8 cellular contexts compared by ENCODE assay signal in the genomic region with DNA sequence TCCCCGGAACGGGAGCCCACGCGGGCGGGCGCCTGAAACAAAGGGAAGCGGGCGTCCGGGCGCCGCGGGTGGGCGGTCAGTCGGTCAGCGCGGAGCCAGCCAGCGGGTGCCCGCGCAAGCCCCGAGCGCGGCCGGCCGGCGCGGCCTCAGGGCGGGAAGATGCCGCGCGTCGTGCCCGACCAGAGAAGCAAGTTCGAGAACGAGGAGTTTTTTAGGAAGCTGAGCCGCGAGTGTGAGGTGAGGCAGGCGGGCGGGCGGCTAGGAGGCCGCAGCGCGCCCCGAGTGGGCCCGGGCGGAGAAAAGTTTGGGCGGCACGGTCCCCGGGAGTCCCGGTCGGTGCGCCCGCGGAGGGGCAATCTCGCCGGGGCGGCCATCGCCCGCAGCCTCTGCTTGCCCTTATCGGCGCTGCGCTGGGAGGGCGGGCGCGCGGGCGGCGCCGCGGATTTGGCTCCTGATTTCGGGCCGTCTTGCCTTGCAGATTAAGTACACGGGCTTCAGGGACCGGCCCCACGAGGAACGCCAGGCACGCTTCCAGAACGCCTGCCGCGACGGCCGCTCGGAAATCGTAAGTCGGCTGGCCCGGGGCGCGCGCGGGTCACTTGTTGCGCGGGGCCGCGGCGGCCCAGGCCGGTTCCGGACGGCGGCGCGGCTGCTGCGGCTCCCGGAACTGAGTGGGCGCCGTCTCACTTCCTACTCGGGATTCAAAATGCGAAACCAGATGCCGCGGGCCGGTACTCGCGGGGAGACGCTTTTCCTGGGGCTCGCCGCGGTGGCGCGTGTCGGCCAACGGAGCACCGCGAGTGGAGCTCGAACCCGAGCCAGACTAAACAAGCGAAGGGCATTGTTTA. TPM values are rescaled to one million over a fixed set of nuclear protein-coding genes. Genes with fewer than 3 reads are reported as not detected.
DNase-seq lines count a peak whose midpoint lies in the region; ATAC-seq, FAIRE-seq and TF ChIP-seq lines count a peak whose summit lies in the region.

No MANE protein-coding gene starts in this region.

- intact Hi-C loops in HepG2 (cut with micrococcal nuclease; ENCODE audit: unreplicated experiment), result loop anchor here (1.0 to 10.0 kb wide), 2 partner anchors 11 to 1055 kb away; partner anchors contain the start of gene NFATC3

- no peaks in the 10 kb centered on the region for H3K27me3 ChIP-seq in KMS-11 (ENCODE audit: insufficient read depth, low read depth)
- H3K27me3 ChIP-seq in HepG2 (ENCODE audit: control insufficient read depth in 1 of 2, insufficient read depth in 2 of 2, low read length in 2 of 2), result no peaks in the 10 kb centered on the region; a peak in 1 of 5 replicates

- peaks cover 40% of the 10 kb centered on the region for H3K4me1 ChIP-seq in KMS-11 (ENCODE audit: low read depth, poor library complexity, severe bottlenecking)
- H3K4me1 ChIP-seq in HepG2 (ENCODE audit: insufficient read depth, low read length), result peaks cover 76% of the 10 kb centered on the region

- TF ChIP-seq EP300 in HepG2 (IDR thresholded peaks at IDR 0.05; ENCODE audit: low read depth in 2 of 2, low read length in 2 of 2), result no peak
- no peak for TF ChIP-seq EP300 in HepG2 (CRISPR knock-in tag; IDR thresholded peaks at IDR 0.05; ENCODE audit: borderline replicate concordance)

- in situ Hi-C loops in HepG2 (cut with HindIII; ENCODE audit: extremely low pct_ligation_motif_present, low pct_unique_long_range_greater_than_20kb), result no loop called here

- TF ChIP-seq POLR2A in HepG2 (IDR thresholded peaks at IDR 0.05; ENCODE audit: insufficient read depth in 1 of 2, low read depth in 2 of 2, low read length in 2 of 2), result no peak

- WGBS in HepG2 (ENCODE audit: low lambda C conversion rate), result under 1% methylated on average over 49 of the region's 124 CpGs

- H3K4me2 ChIP-seq in KMS-11, result peak overlapping the region; percentile 65
- peak overlapping the region; percentile 83 for H3K4me2 ChIP-seq in HepG2 (ENCODE audit: low read depth, low read length)

- TF ChIP-seq RAD21 in HepG2 (CRISPR knock-in tag; IDR thresholded peaks at IDR 0.05), result peak; percentile 10; the same call in 1 of the 2 replicates

- peak overlapping the region; percentile 72 for H2AFZ ChIP-seq in KMS-11 (ENCODE audit: low read depth)
- no peak overlapping the region for H2AFZ ChIP-seq in HepG2 (ENCODE audit: low read length)

- FAIRE-seq in HepG2 (lab: Jason Lieb, UNC), result no peak

- peak; percentile 43 for ATAC-seq in GM21528 (IDR thresholded peaks at IDR 0.05; ENCODE audit: low FRiP score, unreplicated experiment)
- peak; percentile 29 for ATAC-seq in HepG2

- 0 out of 2 replicates have a peak, but pooled peaks cover 11% of the 10 kb centered on the region for H3K36me3 ChIP-seq in KMS-11 (ENCODE audit: insufficient read depth)
- peaks cover 0 to 2% of the 10 kb centered on the region in 2 experiments; a peak in 1 of 5 replicates for H3K36me3 ChIP-seq in HepG2 (replicated peaks in 1 of 2; ENCODE audit: control insufficient read depth in 1 of 2, insufficient read depth in 2 of 2, low read length in 2 of 2)

- peaks cover 52% of the 10 kb centered on the region for H3K79me2 ChIP-seq in KMS-11 (ENCODE audit: insufficient read depth, low read depth)
- H3K79me2 ChIP-seq in HepG2 (ENCODE audit: insufficient read depth, low read length), result peaks cover 58% of the 10 kb centered on the region

- H3K9me3 ChIP-seq in HepG2 (ENCODE audit: low read length), result no peaks in the 10 kb centered on the region

- POLR2A ChIA-PET in HepG2 (lab: Yijun Ruan, JAX), result interaction anchor here (1.0 to 1.9 kb wide), 14 partner anchors 11 to 155 kb away, joined by 3 to 12 read pairs (median 4); partner anchors contain the start of genes B3GNT9, CES4A, NOL3 and PDP2

- H3K4me3 ChIP-seq in KMS-11 (IDR thresholded peaks at IDR 0.05; ENCODE audit: insufficient read depth, low read depth, low read length) (peak overlapping the region; percentile 4), HepG2 (replicated peaks in 1 of 3; ENCODE audit: insufficient read depth in 1 of 3, low read depth in 2 of 3, low read length in 3 of 3) (peak overlapping the region; percentile 87 to 96 (median 96))

- peak overlapping the region; percentile 88 for H3K9ac ChIP-seq in KMS-11
- H3K9ac ChIP-seq in HepG2 (ENCODE audit: insufficient read depth, low read depth, low read length), result peak overlapping the region; percentile 94

- BruUV-seq in HepG2 (replicated peaks; lab: Mats Ljungman, UMichigan), result no TSS peak

- H4K20me1 ChIP-seq in KMS-11 (ENCODE audit: insufficient read depth), result 0 out of 2 replicates have a peak, but pooled peaks cover 8% of the 10 kb centered on the region
- no peaks in the 10 kb centered on the region; the same call in 1 of the 2 replicates for H4K20me1 ChIP-seq in HepG2 (ENCODE audit: insufficient read depth, low read length)

- H3K27ac ChIP-seq in KMS-11, result peak overlapping the region; percentile 84
- peak overlapping the region; percentile 82 for H3K27ac ChIP-seq in HepG2 (ENCODE audit: extremely low read length, insufficient read depth, low read length)

- DNase-seq in EL, result peak; percentile 58
- peak; percentile 71 for DNase-seq in activated CD4-positive, alpha-beta T cell treated with anti-CD3 and anti-CD28 coated beads for 48 hours
- peak; percentile 26 for DNase-seq in dedifferentiated amniotic fluid mesenchymal stem cell (ENCODE audit: extremely low spot score)
- no peak for DNase-seq in HepG2 (ENCODE audit: low spot score)
- peak; percentile 60 for DNase-seq in stimulated activated CD4-positive, alpha-beta T cell treated with anti-CD3 and anti-CD28 coated beads, Interleukin-4, amount 100 ng/mL, for 24 hours
- no peak for DNase-seq in HPDE6-E6E7 (ENCODE audit: extremely low spot score)

- TF ChIP-seq CTCF in KMS-11 (conservative IDR thresholded peaks at IDR 0.05; ENCODE audit: low read depth, low read length) (no peak), HepG2 (CRISPR knock-in tag; IDR thresholded peaks at IDR 0.05) (no peak)

- CTCF ChIA-PET in HepG2 (lab: Yijun Ruan, JAX; ENCODE audit: low intra/inter-chr PET ratio, low total read pairs), result no interaction called here

RNA-seq across cellular contexts. Expression of gene CBFB, which starts 0.5 kb away (rescaled TPM):
- 70.8 and 76.0 TPM in 2 replicates for total RNA-seq in HepG2 (2016; rRNA removed; fragmentation: Illumina TruSeq; extraction: Trizol)
- total RNA-seq in HepG2 (2016; cell fraction: cytosol; rRNA removed; fragmentation: Illumina TruSeq; extraction: Trizol; ENCODE audit: low read depth), result 14.1 and 16.3 TPM in 2 replicates
- 66.9 and 69.6 TPM in 2 replicates for total RNA-seq in HepG2 (2016; cell fraction: insoluble cytoplasmic fraction; rRNA removed; fragmentation: Illumina TruSeq; extraction: Trizol)
- 38.3 and 41.2 TPM in 2 replicates for total RNA-seq in HepG2 (2016; cell fraction: membrane; rRNA removed; fragmentation: Illumina TruSeq; extraction: Trizol)
- total RNA-seq in HepG2 (2016; cell fraction: nucleus; rRNA removed; fragmentation: Illumina TruSeq; extraction: Trizol), result 31.2 and 35.7 TPM in 2 replicates
- 15.4 and 22.1 TPM in 2 replicates for polyA plus RNA-seq in HepG2 (2011; rRNA removed)
- 10.3 and 18.1 TPM in 2 replicates for polyA plus RNA-seq in HepG2 (2011; cell fraction: cytosol; rRNA removed)
- polyA plus RNA-seq in HepG2 (2011; cell fraction: nucleus; rRNA removed), result 10.2 and 17.3 TPM in 2 replicates
- polyA plus RNA-seq in HepG2 (2012), result 28.7 and 37.3 TPM in 2 replicates
- polyA plus RNA-seq in HepG2 (2016; cell fraction: cytosol; fragmentation: Illumina TruSeq; extraction: Trizol; ENCODE audit: low read depth), result 7.7 and 8.0 TPM in 2 replicates
- polyA plus RNA-seq in HepG2 (2016; cell fraction: insoluble cytoplasmic fraction; fragmentation: Illumina TruSeq; extraction: Trizol; ENCODE audit: low read depth), result 67.5 and 73.5 TPM in 2 replicates
- polyA plus RNA-seq in HepG2 (2016; cell fraction: membrane; fragmentation: Illumina TruSeq; extraction: Trizol; ENCODE audit: low read depth), result 22.4 and 23.1 TPM in 2 replicates
- polyA plus RNA-seq in HepG2 (2016; cell fraction: nucleus; fragmentation: Illumina TruSeq; extraction: Trizol; ENCODE audit: insufficient read depth, low read depth), result 46.0 and 53.1 TPM in 2 replicates
- polyA minus RNA-seq in HepG2 (2011; rRNA and poly(A)+ RNA removed; ENCODE audit: low replicate concordance), result 9.6 and 21.2 TPM in 2 replicates
- 35.2 and 47.8 TPM in 2 replicates for polyA minus RNA-seq in HepG2 (2011; cell fraction: cytosol; rRNA and poly(A)+ RNA removed)
- 23.3 and 26.0 TPM in 2 replicates for polyA minus RNA-seq in HepG2 (2011; cell fraction: nucleus; rRNA and poly(A)+ RNA removed)

RNA-seq across cellular contexts. Expression of gene CES4A, which starts 41.1 kb away (rescaled TPM):
- total RNA-seq in HepG2 (2016; rRNA removed; fragmentation: Illumina TruSeq; extraction: Trizol), result 0.09 TPM in 1 of 2 replicates, not detected in the other
- total RNA-seq in HepG2 (2016; cell fraction: cytosol; rRNA removed; fragmentation: Illumina TruSeq; extraction: Trizol; ENCODE audit: low read depth), result not detected in 2 replicates
- total RNA-seq in HepG2 (2016; cell fraction: insoluble cytoplasmic fraction; rRNA removed; fragmentation: Illumina TruSeq; extraction: Trizol), result not detected in 2 replicates
- not detected in 2 replicates for total RNA-seq in HepG2 (2016; cell fraction: membrane; rRNA removed; fragmentation: Illumina TruSeq; extraction: Trizol)
- 0.43 TPM in 1 of 2 replicates, not detected in the other for total RNA-seq in HepG2 (2016; cell fraction: nucleus; rRNA removed; fragmentation: Illumina TruSeq; extraction: Trizol)
- 0.17 and 0.18 TPM in 2 replicates for polyA plus RNA-seq in HepG2 (2011; rRNA removed)
- polyA plus RNA-seq in HepG2 (2011; cell fraction: cytosol; rRNA removed), result not detected in 2 replicates
- 1.1 and 1.3 TPM in 2 replicates for polyA plus RNA-seq in HepG2 (2011; cell fraction: nucleus; rRNA removed)
- polyA plus RNA-seq in HepG2 (2012), result 0.19 and 0.28 TPM in 2 replicates
- polyA plus RNA-seq in HepG2 (2016; cell fraction: cytosol; fragmentation: Illumina TruSeq; extraction: Trizol; ENCODE audit: low read depth), result not detected in 2 replicates
- not detected in 2 replicates for polyA plus RNA-seq in HepG2 (2016; cell fraction: insoluble cytoplasmic fraction; fragmentation: Illumina TruSeq; extraction: Trizol; ENCODE audit: low read depth)
- polyA plus RNA-seq in HepG2 (2016; cell fraction: membrane; fragmentation: Illumina TruSeq; extraction: Trizol; ENCODE audit: low read depth), result not detected in 2 replicates
- 0.24 TPM in 1 of 2 replicates, not detected in the other for polyA plus RNA-seq in HepG2 (2016; cell fraction: nucleus; fragmentation: Illumina TruSeq; extraction: Trizol; ENCODE audit: insufficient read depth, low read depth)
- polyA minus RNA-seq in HepG2 (2011; rRNA and poly(A)+ RNA removed; ENCODE audit: low replicate concordance), result 0.72 TPM in 1 of 2 replicates, not detected in the other
- not detected in 2 replicates for polyA minus RNA-seq in HepG2 (2011; cell fraction: cytosol; rRNA and poly(A)+ RNA removed)
- 0.13 TPM in 1 of 2 replicates, not detected in the other for polyA minus RNA-seq in HepG2 (2011; cell fraction: nucleus; rRNA and poly(A)+ RNA removed)

Comparison
In these comparisons a context has a peak if more than half of its experiments do, and no peak if none do; other contexts are left out.
1. DNase-seq: peak in EL (single experiment), activated CD4-positive, alpha-beta T cell treated with anti-CD3 and anti-CD28 coated beads for 48 hours (single experiment), dedifferentiated amniotic fluid mesenchymal stem cell (single experiment) and stimulated activated CD4-positive, alpha-beta T cell treated with anti-CD3 and anti-CD28 coated beads, Interleukin-4, amount 100 ng/mL, for 24 hours (single experiment); none in HepG2 (single experiment) and HPDE6-E6E7 (single experiment).